ENCODE assay signal across 9 cellular contexts in genomic region chr2:167862787-167863186, GRCh38.
DNase-seq lines count a peak whose midpoint lies in the region; ATAC-seq, FAIRE-seq and TF ChIP-seq lines count a peak whose summit lies in the region.
"Had no signal": no experiment of that assay in that cellular context is flagged by ENCODE, and none has a peak within 500 bp of the region (broad histone marks: within the 10 kb centered on the region; RNA-seq: fewer than 3 reads in every experiment).

No MANE protein-coding gene starts in this region.

- ATAC-seq in GM18505 (IDR thresholded peaks at IDR 0.05; ENCODE audit: unreplicated experiment) (peak; percentile 54), GM21619 (IDR thresholded peaks at IDR 0.05; ENCODE audit: unreplicated experiment) (peak; percentile 74), HG03571 (IDR thresholded peaks at IDR 0.05; ENCODE audit: unreplicated experiment) (peak; percentile 77)

- peak overlapping the region; percentile 51; the same call in 1 of the 2 replicates for H2BK12ac ChIP-seq in H1 (ENCODE audit: low read depth, low read length)

- POLR2A ChIA-PET in H1 (lab: Charles Lee; ENCODE audit: partially characterized antibody), result interaction anchor here (1.9 kb wide), 1 partner anchor 18 kb away, joined by 5 read pairs; no protein-coding TSS in a partner anchor

- no peaks in the 10 kb centered on the region for H3K79me1 ChIP-seq in H1 (ENCODE audit: low read depth, low read length)

- H3K79me2 ChIP-seq in H1 (ENCODE audit: control insufficient read depth in 1 of 2, insufficient read depth in 2 of 2, low read length in 2 of 2), result no peaks in the 10 kb centered on the region

- no peak for FAIRE-seq in H1 (lab: Jason Lieb, UNC)
- FAIRE-seq: endometrium had no signal

- no peak overlapping the region; the same call in 1 of the 2 replicates for H3K27ac ChIP-seq in H1 (ENCODE audit: low read depth, low read length)

- TF ChIP-seq EP300 in H1 (IDR thresholded peaks at IDR 0.05; ENCODE audit: borderline replicate concordance in 1 of 2, low read depth in 2 of 2, low read length in 2 of 2), result no peak

- no peaks in the 10 kb centered on the region for H3K23me2 ChIP-seq in H1 (ENCODE audit: low read depth, low read length)

- CTCF ChIA-PET in H1 (lab: Charles Lee; ENCODE audit: partially characterized antibody), result interaction anchor here (0.6 to 1.0 kb wide), 3 partner anchors 8 to 256 kb away, joined by 3 to 4 read pairs (median 3); no protein-coding TSS in a partner anchor

- H2BK20ac ChIP-seq in H1 (ENCODE audit: low read length), result no peak overlapping the region; the same call in 1 of the 2 replicates

- no peak overlapping the region for H2BK15ac ChIP-seq in H1 (ENCODE audit: low read length)

- peaks cover 0 to 18% (median 3%) of the 10 kb centered on the region in 4 experiments; a peak in 5 of 7 replicates for H3K4me1 ChIP-seq in H1 (replicated peaks in 1 of 4; ENCODE audit: control insufficient read depth in 3 of 4, insufficient read depth in 4 of 4, low read length in 3 of 4)

- H3K4me2 ChIP-seq in H1 (ENCODE audit: insufficient read depth in 1 of 2, low read depth in 2 of 2, low read length in 2 of 2), result no peak overlapping the region

- H3K9me3 ChIP-seq in H1 (ENCODE audit: insufficient read depth in 2 of 2, low read depth in 1 of 2, low read length in 1 of 2), result peaks cover 15 to 17% of the 10 kb centered on the region in 2 experiments

- no peak overlapping the region for H4K91ac ChIP-seq in H1 (replicated peaks; ENCODE audit: insufficient read length, low read length)

- peak overlapping the region; percentile 10 for H3K4ac ChIP-seq in H1 (replicated peaks; ENCODE audit: insufficient read length, low read depth, low read length)

- no peak overlapping the region for H4K8ac ChIP-seq in H1 (ENCODE audit: extremely low read depth, insufficient read depth, low read length)

- H4K5ac ChIP-seq in H1 (ENCODE audit: insufficient read length, low read depth, low read length), result peak overlapping the region; percentile 34

- H3K56ac ChIP-seq in H1 (replicated peaks; ENCODE audit: insufficient read length, low read depth, low read length), result no peak overlapping the region

- H4K20me1 ChIP-seq in H1 (replicated peaks in 1 of 2; ENCODE audit: control insufficient read depth in 1 of 2, insufficient read depth in 2 of 2, low read length in 2 of 2), result no peaks in the 10 kb centered on the region

- no peak for TF ChIP-seq CTCF in H1 (IDR thresholded peaks at IDR 0.05; ENCODE audit: control extremely low read depth in 1 of 3, insufficient read depth in 1 of 3, low read depth in 1 of 3, low read length in 3 of 3)

- WGBS in H1 (ENCODE audit: extremely low coverage in 1 of 2, insufficient coverage in 1 of 2, insufficient read length in 1 of 2, insufficient replicate concordance in 2 of 2, low coverage in 1 of 2, low lambda C conversion rate in 2 of 2, missing lambda C conversion rate in 1 of 2), 2 experiments, result 81% methylated on average over 3 of the region's 3 CpGs; no CpG with 5 or more reads in 1 of the 2 experiments

- DNase-seq in H1 (ENCODE audit: low read depth in 1 of 2, low spot score in 2 of 2), result no peak
- no peak for DNase-seq in NCI-H2081 (lab: John Stamatoyannopoulos, UW)
- DNase-seq in stimulated activated CD4-positive, alpha-beta T cell treated with anti-CD3 and anti-CD28 coated beads, Interleukin-1b, Interleukin-23, amount 100 ng/mL, for 48 hours, result no peak
- no peak for DNase-seq in NCI-H748 treated with DMSO at 0.1 percent for 48 hours (lab: John Stamatoyannopoulos, UW)
- DNase-seq in NK-92 (lab: John Stamatoyannopoulos, UW; ENCODE audit: unreplicated experiment), result no peak

- no peak overlapping the region for H3K23ac ChIP-seq in H1 (ENCODE audit: insufficient read length)

- H3K36me3 ChIP-seq in H1 (ENCODE audit: control insufficient read depth in 2 of 4, insufficient read depth in 4 of 4, low read length in 3 of 4), result peaks cover 0 to 17% (median 6%) of the 10 kb centered on the region in 4 experiments; a peak in 4 of 8 replicates

- H3K9ac ChIP-seq in H1 (replicated peaks in 1 of 4; ENCODE audit: extremely low read depth in 1 of 4, low read depth in 3 of 4, low read length in 3 of 4), result no peak overlapping the region

- H2AK5ac ChIP-seq in H1 (ENCODE audit: low read depth, low read length), result 0 out of 2 replicates have a peak overlapping the region, but pooled peaks have one; percentile 1

- no peak for TF ChIP-seq RAD21 in H1 (IDR thresholded peaks at IDR 0.05 in 1 of 2, conservative IDR thresholded peaks at IDR 0.05 in 1 of 2; ENCODE audit: low read depth in 2 of 2, low read length in 2 of 2)

- peak overlapping the region in 1 of 4 experiments; percentile 29; a peak in 1 of 8 replicates for H3K4me3 ChIP-seq in H1 (ENCODE audit: extremely low read depth in 1 of 4, insufficient read depth in 2 of 4, low read depth in 3 of 4, low read length in 4 of 4)

- TF ChIP-seq POLR2A in GM18505 (IDR thresholded peaks at IDR 0.05; ENCODE audit: borderline replicate concordance, extremely low read depth, insufficient read depth, insufficient read length), result no peak
- no peak for TF ChIP-seq POLR2A in H1 (IDR thresholded peaks at IDR 0.05; ENCODE audit: control extremely low read depth in 1 of 2, low read depth in 2 of 2, low read length in 2 of 2)

- H3K27me3 ChIP-seq in H1 (replicated peaks in 1 of 4; ENCODE audit: control insufficient read depth in 3 of 4, extremely low read depth in 1 of 4, insufficient read depth in 3 of 4, low read length in 3 of 4), result no peaks in the 10 kb centered on the region

- peak overlapping the region; percentile 72 for H2BK120ac ChIP-seq in H1 (replicated peaks; ENCODE audit: low read depth, low read length)

- 0 out of 2 replicates have a peak overlapping the region, but pooled peaks have one; percentile 91 for H2BK5ac ChIP-seq in H1 (ENCODE audit: low read depth, low read length)

- H2AFZ ChIP-seq in H1 (ENCODE audit: low read length), result no peak overlapping the region

- no peak overlapping the region for H3K18ac ChIP-seq in H1 (ENCODE audit: extremely low read depth, low read length)

- no peak overlapping the region for H3K14ac ChIP-seq in H1 (ENCODE audit: insufficient read length)

TF ChIP-seq in H1, 55 proteins besides CTCF, POLR2A, EP300 and RAD21:
- no peak for TF ChIP-seq ZNF274 (IDR thresholded peaks at IDR 0.05; ENCODE audit: borderline replicate concordance, extremely low read depth, low read length)
- TF ChIP-seq YY1 (IDR thresholded peaks at IDR 0.05; ENCODE audit: low read depth, low read length), result no peak
- TF ChIP-seq NANOG (IDR thresholded peaks at IDR 0.05; ENCODE audit: insufficient read depth, low read depth, low read length, poor library complexity, severe bottlenecking), result no peak
- TF ChIP-seq SP2 (IDR thresholded peaks at IDR 0.05; ENCODE audit: low read length), result no peak
- no peak for TF ChIP-seq BACH1 (IDR thresholded peaks at IDR 0.05; ENCODE audit: low read length)
- no peak for TF ChIP-seq SIX5 (IDR thresholded peaks at IDR 0.05; ENCODE audit: low read depth, low read length)
- TF ChIP-seq ATF3 (IDR thresholded peaks at IDR 0.05; ENCODE audit: insufficient read depth, low read depth, low read length), result no peak
- no peak for TF ChIP-seq FOSL1 (IDR thresholded peaks at IDR 0.05; ENCODE audit: insufficient read depth, low read depth, low read length)
- TF ChIP-seq CBX8 (IDR thresholded peaks at IDR 0.05; ENCODE audit: borderline replicate concordance, low read depth, low read length), result no peak
- no peak for TF ChIP-seq CTBP2 (IDR thresholded peaks at IDR 0.05; ENCODE audit: borderline replicate concordance, insufficient read depth, insufficient read length, low read length)
- TF ChIP-seq RBBP5 (IDR thresholded peaks at IDR 0.05; ENCODE audit: borderline replicate concordance, low read depth, low read length), result no peak
- no peak for TF ChIP-seq ATF2 (IDR thresholded peaks at IDR 0.05; ENCODE audit: low read length)
